ENCODE assay signal across 22 cellular contexts in genomic region chr2:148616696-148617095, GRCh38.
"Had no signal": no experiment of that assay in that cellular context is flagged by ENCODE, and none has a peak within 500 bp of the region (broad histone marks: within the 10 kb centered on the region; RNA-seq: fewer than 3 reads in every experiment).

No MANE protein-coding gene starts in this region.

- H3K36me3 ChIP-seq: brain microvascular endothelial cell, cardiac muscle cell, Peyer's patch had no signal

- H3K27me3 ChIP-seq: brain microvascular endothelial cell, cardiac muscle cell, Peyer's patch had no signal

- H3K9me3 ChIP-seq: Peyer's patch, SK-N-SH had no signal

- H3K9ac ChIP-seq: SK-N-SH had no signal

- H3K27ac ChIP-seq: brain microvascular endothelial cell, cardiac muscle cell, Peyer's patch, VCaP had no signal

- H3K4me2 ChIP-seq: SK-N-SH had no signal

- DNase-seq: activated CD4-positive, alpha-beta memory T cell treated with anti-CD3 and anti-CD28 coated beads, Interleukin-2, amount 10 ng/mL, durations not matched to agents 7 days and 5 days; activated CD4-positive, alpha-beta T cell treated with anti-CD3 and anti-CD28 coated beads for 36 hours; activated CD4-positive, alpha-beta T cell treated with anti-CD3 and anti-CD28 coated beads, Interleukin-2, amount 50 U/mL, for 1 hour; activated gamma-delta T cell; activated naive CD4-positive, alpha-beta T cell treated with anti-CD3 and anti-CD28 coated beads for 36 hours; activated T-cell treated with anti-CD3 and anti-CD28 coated beads for 4 hours; activated T-cell treated with anti-CD3 and anti-CD28 coated beads, Interleukin-2, amount 50 U/mL, for 48 hours; brain microvascular endothelial cell; KG1; NCI-H1048; NCI-H146; NCI-H1930; NCI-H2171; NCI-H2227 treated with DMSO at 0.1 percent for 48 hours; NCI-H526; NCI-H774; Peyer's patch; SHP77; SK-N-SH; T-helper 1 cell had no signal

- H3K4me3 ChIP-seq: cardiac muscle cell, Peyer's patch had no signal
